In genomic region chr12:104877107-104877705, GRCh38 we compare ENCODE assay signal across 8 cellular contexts.
A peak's percentile ranks its signal among the peaks of the same experiment; 100 is the strongest.
DNase-seq lines count a peak whose midpoint lies in the region; ATAC-seq, FAIRE-seq and TF ChIP-seq lines count a peak whose summit lies in the region.

No MANE protein-coding gene starts in this region.

- no peak for TF ChIP-seq EP300 in suprapubic skin (IDR thresholded peaks at IDR 0.05)

- FAIRE-seq in D721Med (lab: Jason Lieb, UNC) (no peak), HTR-8/SVneo (lab: Jason Lieb, UNC) (no peak)

- H3K4me2 ChIP-seq in mammary epithelial cell (ENCODE audit: insufficient read depth, low read depth, low read length) = no peak overlapping the region

- H3K27ac ChIP-seq in mammary epithelial cell (ENCODE audit: insufficient read depth, low read depth, low read length) (no peak overlapping the region), suprapubic skin (no peak overlapping the region)

- H4K20me1 ChIP-seq in mammary epithelial cell (ENCODE audit: insufficient read depth, low read length) = no peaks in the 10 kb centered on the region

- no peak for ATAC-seq in HG03045 (IDR thresholded peaks at IDR 0.05; ENCODE audit: unreplicated experiment)
- no peak for ATAC-seq in omental fat pad (ENCODE audit: low FRiP score)

- H3K4me3 ChIP-seq in mammary epithelial cell (replicated peaks in 1 of 3; ENCODE audit: insufficient read depth in 1 of 3, low read depth in 2 of 3, low read length in 3 of 3) = no peak overlapping the region
- H3K4me3 ChIP-seq in suprapubic skin = no peak overlapping the region

- H3K4me1 ChIP-seq in mammary epithelial cell (ENCODE audit: insufficient read depth, low read length) (no peaks in the 10 kb centered on the region), suprapubic skin (no peaks in the 10 kb centered on the region)

- H3K9me3 ChIP-seq in mammary epithelial cell (replicated peaks; ENCODE audit: insufficient read depth, low read length) (no peaks in the 10 kb centered on the region), suprapubic skin (no peaks in the 10 kb centered on the region)

- WGBS in mammary epithelial cell (ENCODE audit: low coverage, missing lambda C conversion rate) = 42% methylated on average over 3 of the region's 3 CpGs
- whole genome bisulfite sequencing in suprapubic skin = 75% methylated on average over 3 of the region's 3 CpGs

- in situ Hi-C loops in mammary epithelial cell (cut with MboI; ENCODE audit: low sequenced_read_pairs in 2 of 2) = loop anchor here in 1 of 2 donors (10.0 kb wide), 1 partner anchor 492 kb away; no protein-coding TSS in a partner anchor

- no peak overlapping the region for H3K9ac ChIP-seq in mammary epithelial cell (ENCODE audit: insufficient read depth, low read length)

- TF ChIP-seq CTCF in D721Med (IDR thresholded peaks at IDR 0.05; ENCODE audit: insufficient read depth, missing control alignments) = peak; percentile 74
- TF ChIP-seq CTCF in mammary epithelial cell (conservative IDR thresholded peaks at IDR 0.05 in 1 of 2, IDR thresholded peaks at IDR 0.05 in 1 of 2; ENCODE audit: extremely low read depth in 1 of 2, insufficient read depth in 1 of 2, low read depth in 1 of 2, low read length in 2 of 2) = peak; percentile 56 to 74
- peak; percentile 22 to 43 for TF ChIP-seq CTCF in suprapubic skin (IDR thresholded peaks at IDR 0.05)
- peak in 1 of 3 donors; percentile 13 for TF ChIP-seq CTCF in omental fat pad (IDR thresholded peaks at IDR 0.05)

- H3K27me3 ChIP-seq in mammary epithelial cell (ENCODE audit: insufficient read depth, low read length) = no peaks in the 10 kb centered on the region
- H3K27me3 ChIP-seq in suprapubic skin = no peaks in the 10 kb centered on the region

- no peak for TF ChIP-seq POLR2A in suprapubic skin (IDR thresholded peaks at IDR 0.05)

- H3K36me3 ChIP-seq in mammary epithelial cell (ENCODE audit: insufficient read depth, low read length) = no peaks in the 10 kb centered on the region
- H3K36me3 ChIP-seq in suprapubic skin = no peaks in the 10 kb centered on the region

- DNase-seq in D721Med (ENCODE audit: insufficient read length, low spot score) = peak; percentile 19
- DNase-seq in HTR-8/SVneo (ENCODE audit: insufficient read length, low spot score) = peak; percentile 35
- peak; percentile 12 to 23 for DNase-seq in SHP77 (lab: John Stamatoyannopoulos, UW)
- peak; percentile 19 for DNase-seq in mammary epithelial cell
- DNase-seq in left kidney (ENCODE audit: low read depth, low spot score) = peak; percentile 74
- no peak for DNase-seq in suprapubic skin (ENCODE audit: low spot score in 2 of 2)
- DNase-seq in omental fat pad (ENCODE audit: low spot score) = no peak

- dilution Hi-C loops in mammary epithelial cell (cut with HindIII; ENCODE audit: low sequenced_read_pairs) = no loop called here

- intact Hi-C loops in mammary epithelial cell (cut with micrococcal nuclease) = loop anchor here (1.0 to 10.0 kb wide), 8 partner anchors 140 to 676 kb away; partner anchors contain the start of genes CHST11 and WASHC4

- CTCF ChIA-PET in mammary epithelial cell (lab: Charles Lee; ENCODE audit: low non-redundant PET) = no interaction called here

- H2AFZ ChIP-seq in mammary epithelial cell (ENCODE audit: low read depth, low read length) = no peak overlapping the region

- no TSS peak for BruUV-seq in mammary epithelial cell (replicated peaks; lab: Mats Ljungman, UMichigan)

- no peaks in the 10 kb centered on the region for H3K79me2 ChIP-seq in mammary epithelial cell (ENCODE audit: insufficient read depth, low read length)

Comparison
In these comparisons a context has a peak if more than half of its experiments do, and no peak if none do; other contexts are left out.
1. DNase-seq: peak in D721Med (single experiment), HTR-8/SVneo (single experiment), SHP77 (2 of 2), mammary epithelial cell (single experiment) and left kidney (single experiment); none in suprapubic skin (0 of 2) and omental fat pad (single experiment).